23 cellular contexts compared by ENCODE assay signal in genomic region chr5:45508155-45508554, GRCh38.
"Had no signal": no experiment of that assay in that cellular context is flagged by ENCODE, and none has a peak within 500 bp of the region (broad histone marks: within the 10 kb centered on the region; RNA-seq: fewer than 3 reads in every experiment).

No MANE protein-coding gene starts in this region.

- H3K4me1 Mint-ChIP-seq: activated CD4-positive, alpha-beta T cell treated with anti-CD3 and anti-CD28 coated beads, Interleukin-2, amount 10 ng/mL, durations not matched to agents 24 days and 14 days; naive B cell had no signal

- ATAC-seq: gastroesophageal sphincter; left cardiac atrium; left ventricle myocardium superior; right lobe of liver; stimulated activated naive CD8-positive, alpha-beta T cell treated with anti-CD3 and anti-CD28 coated beads, Interleukin-15, Interleukin-2, amounts not matched to agents 100 U/mL and 50 U/mL, for 24 hours had no signal

- H3K27ac Mint-ChIP-seq: activated CD4-positive, alpha-beta memory T cell treated with anti-CD3 and anti-CD28 coated beads for 36 hours; activated CD4-positive, alpha-beta T cell treated with anti-CD3 and anti-CD28 coated beads, Interleukin-2, amount 10 ng/mL, durations not matched to agents 24 days and 14 days; activated T-cell treated with anti-CD3 and anti-CD28 coated beads, Interleukin-2, amount 50 U/mL, for 24 hours; naive B cell; progenitor cell of endocrine pancreas had no signal

- H3K36me3 Mint-ChIP-seq: activated CD4-positive, alpha-beta memory T cell treated with anti-CD3 and anti-CD28 coated beads for 36 hours; naive B cell had no signal

- H3K4me3 Mint-ChIP-seq: activated CD4-positive, alpha-beta memory T cell treated with anti-CD3 and anti-CD28 coated beads for 36 hours; activated CD4-positive, alpha-beta T cell treated with anti-CD3 and anti-CD28 coated beads, Interleukin-2, amount 10 ng/mL, durations not matched to agents 24 days and 14 days; activated T-cell treated with anti-CD3 and anti-CD28 coated beads, Interleukin-2, amount 50 U/mL, for 24 hours; naive B cell had no signal

- H3K27me3 Mint-ChIP-seq: activated CD4-positive, alpha-beta memory T cell treated with anti-CD3 and anti-CD28 coated beads for 36 hours; activated CD4-positive, alpha-beta T cell treated with anti-CD3 and anti-CD28 coated beads, Interleukin-2, amount 10 ng/mL, durations not matched to agents 24 days and 14 days; activated T-cell treated with anti-CD3 and anti-CD28 coated beads, Interleukin-2, amount 50 U/mL, for 24 hours; naive B cell; progenitor cell of endocrine pancreas had no signal

- DNase-seq: activated CD4-positive, alpha-beta memory T cell treated with anti-CD3 and anti-CD28 coated beads for 36 hours; activated CD4-positive, alpha-beta T cell treated with anti-CD3 and anti-CD28 coated beads, Interleukin-2, amount 10 ng/mL, durations not matched to agents 24 days and 14 days; activated CD4-positive, CD25-positive, alpha-beta regulatory T cell treated with anti-CD3 and anti-CD28 coated beads, Interleukin-2, amount 50 U/mL, for 72 hours; activated CD8-positive, alpha-beta memory T cell treated with anti-CD3 and anti-CD28 coated beads, Interleukin-2, amount 50 U/mL, for 4 hours; activated gamma-delta T cell; activated naive CD4-positive, alpha-beta T cell treated with anti-CD3 and anti-CD28 coated beads, Interleukin-2, amount 50 U/mL, for 16 hours; activated T-cell treated with anti-CD3 and anti-CD28 coated beads, Interleukin-2, amount 50 U/mL, for 24 hours; amniotic stem cell; brain microvascular endothelial cell; dorsolateral prefrontal cortex; effector memory CD4-positive, alpha-beta T cell; erythroblast; left cardiac atrium; left ventricle myocardium superior; naive B cell; ovary; right lobe of liver; stimulated activated CD4-positive, alpha-beta T cell treated with anti-CD3 and anti-CD28 coated beads, Interleukin-2, amount 100 ng/mL, for 48 hours; stimulated activated naive CD8-positive, alpha-beta T cell treated with anti-CD3 and anti-CD28 coated beads, Interleukin-15, Interleukin-2, amounts not matched to agents 100 U/mL and 50 U/mL, for 24 hours; testis; transverse colon had no signal
